Comparison of ENCODE assay signal across 7 cellular contexts in the genomic region with DNA sequence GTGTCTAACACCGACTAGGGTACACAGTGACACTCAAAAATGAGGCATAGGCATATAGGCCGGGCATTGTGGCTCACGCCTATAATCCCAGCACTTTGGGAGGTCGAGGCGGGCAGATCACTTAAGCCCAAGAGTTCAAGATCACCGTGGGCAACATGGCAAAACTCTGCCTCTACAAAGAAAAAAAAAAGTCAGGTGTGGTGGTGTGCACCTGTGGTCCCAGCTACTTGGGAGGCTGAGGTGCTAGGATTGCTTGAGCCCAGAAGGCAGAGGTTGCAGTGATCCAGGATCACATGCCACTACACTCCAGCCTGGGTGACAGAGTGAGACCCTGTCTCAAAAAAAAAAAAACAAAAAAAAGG. TPM values are rescaled to one million over a fixed set of nuclear protein-coding genes. Genes with fewer than 3 reads are reported as not detected.
A peak's percentile ranks its signal among the peaks of the same experiment; 100 is the strongest.
DNase-seq lines count a peak whose midpoint lies in the region; ATAC-seq, FAIRE-seq and TF ChIP-seq lines count a peak whose summit lies in the region.
"Not testable (repeated sequence)": the region's sequence is repeated elsewhere in the genome, so short reads cannot be mapped to it uniquely, and the experiment has no call there.

No MANE protein-coding gene starts in this region.

- ATAC-seq in foreskin keratinocyte; naive thymus-derived CD4-positive, alpha-beta T cell; stimulated activated effector memory CD8-positive, alpha-beta T cell treated with anti-CD3 and anti-CD28 coated beads, Interleukin-12 subunit alpha, Interleukin-12 subunit beta, amount 100 ng/mL, for 72 hours: not testable (repeated sequence)

- not testable (repeated sequence) for H3K36me3 ChIP-seq in SJSA1; bronchial epithelial cell (ENCODE audit: control insufficient read depth, insufficient read depth, low read length); naive thymus-derived CD4-positive, alpha-beta T cell (ENCODE audit: control insufficient read depth in 2 of 3, insufficient read depth in 3 of 3, low read length in 3 of 3)

- H3K4me1 ChIP-seq in SJSA1 (replicated peaks), result peaks cover 63% of the 10 kb centered on the region
- peaks cover 30% of the 10 kb centered on the region for H3K4me1 ChIP-seq in foreskin keratinocyte
- peaks cover 0 to 11% of the 10 kb centered on the region in 2 donors for H3K4me1 ChIP-seq in naive thymus-derived CD4-positive, alpha-beta T cell (ENCODE audit: control insufficient read depth in 2 of 2, insufficient read depth in 2 of 2, low read length in 2 of 2)

- POLR2A ChIA-PET in naive thymus-derived CD4-positive, alpha-beta T cell (lab: Charles Lee), result not testable (repeated sequence)

- peak overlapping the region; percentile 86 for H3K4me3 Mint-ChIP-seq in HFFc6
- peak overlapping the region; percentile 51 for H3K4me3 Mint-ChIP-seq in activated T-helper 2 cell treated with anti-CD3 and anti-CD28 coated beads, Interferon-gamma antibody, Interleukin-2, Interleukin-4, amounts not matched to agents 10 μg/mL and 5 μg/mL and 100 μg/mL, durations not matched to agents 14 hours and 24 hours and 36 hours (ENCODE audit: low read depth)
- peak overlapping the region in 6 of 10 donors; percentile 39 to 77 (median 54) for H3K4me3 Mint-ChIP-seq in naive thymus-derived CD4-positive, alpha-beta T cell
- peak overlapping the region; percentile 63 for H3K4me3 Mint-ChIP-seq in stimulated activated effector memory CD8-positive, alpha-beta T cell treated with anti-CD3 and anti-CD28 coated beads, Interleukin-12 subunit alpha, Interleukin-12 subunit beta, amount 100 ng/mL, for 72 hours

- CTCF ChIA-PET in naive thymus-derived CD4-positive, alpha-beta T cell (lab: Charles Lee), result not testable (repeated sequence)

- H3K27me3 ChIP-seq in SJSA1 (replicated peaks); bronchial epithelial cell (ENCODE audit: control insufficient read depth, insufficient read depth, low read length); foreskin keratinocyte; naive thymus-derived CD4-positive, alpha-beta T cell (ENCODE audit: control insufficient read depth in 2 of 2, insufficient read depth in 2 of 2, low read length in 2 of 2): not testable (repeated sequence)

- H3K9me3 Mint-ChIP-seq in HFFc6, result peaks cover 13% of the 10 kb centered on the region
- not testable (repeated sequence) for H3K9me3 Mint-ChIP-seq in activated T-helper 2 cell treated with anti-CD3 and anti-CD28 coated beads, Interferon-gamma antibody, Interleukin-2, Interleukin-4, amounts not matched to agents 10 μg/mL and 5 μg/mL and 100 μg/mL, durations not matched to agents 14 hours and 24 hours and 36 hours; naive thymus-derived CD4-positive, alpha-beta T cell; stimulated activated effector memory CD8-positive, alpha-beta T cell treated with anti-CD3 and anti-CD28 coated beads, Interleukin-12 subunit alpha, Interleukin-12 subunit beta, amount 100 ng/mL, for 72 hours

- peaks cover 18% of the 10 kb centered on the region; the same call in 1 of the 2 replicates for H3K36me3 Mint-ChIP-seq in HFFc6 (ENCODE audit: low read depth)
- peaks cover 11% of the 10 kb centered on the region for H3K36me3 Mint-ChIP-seq in activated T-helper 2 cell treated with anti-CD3 and anti-CD28 coated beads, Interferon-gamma antibody, Interleukin-2, Interleukin-4, amounts not matched to agents 10 μg/mL and 5 μg/mL and 100 μg/mL, durations not matched to agents 14 hours and 24 hours and 36 hours (ENCODE audit: low read depth)
- not testable (repeated sequence) for H3K36me3 Mint-ChIP-seq in naive thymus-derived CD4-positive, alpha-beta T cell; stimulated activated effector memory CD8-positive, alpha-beta T cell treated with anti-CD3 and anti-CD28 coated beads, Interleukin-12 subunit alpha, Interleukin-12 subunit beta, amount 100 ng/mL, for 72 hours

- H3K27ac ChIP-seq in SJSA1 (peak overlapping the region; percentile 98), foreskin keratinocyte (peak overlapping the region; percentile 99)
- not testable (repeated sequence) for H3K27ac ChIP-seq in naive thymus-derived CD4-positive, alpha-beta T cell (ENCODE audit: low read depth, low read length)

- not testable (repeated sequence) for DNase-seq in HFFc6; SJSA1 (ENCODE audit: low read depth in 1 of 2, low spot score in 2 of 2); activated T-helper 2 cell treated with anti-CD3 and anti-CD28 coated beads, Interferon-gamma antibody, Interleukin-2, Interleukin-4, amounts not matched to agents 10 μg/mL and 5 μg/mL and 100 μg/mL, durations not matched to agents 14 hours and 24 hours and 36 hours (ENCODE audit: low spot score); bronchial epithelial cell (ENCODE audit: low read depth); foreskin keratinocyte; naive thymus-derived CD4-positive, alpha-beta T cell; stimulated activated effector memory CD8-positive, alpha-beta T cell treated with anti-CD3 and anti-CD28 coated beads, Interleukin-12 subunit alpha, Interleukin-12 subunit beta, amount 100 ng/mL, for 72 hours (ENCODE audit: low spot score in 2 of 2)

- peaks cover 67% of the 10 kb centered on the region for H3K4me1 Mint-ChIP-seq in HFFc6 (ENCODE audit: low read depth)
- H3K4me1 Mint-ChIP-seq in activated T-helper 2 cell treated with anti-CD3 and anti-CD28 coated beads, Interferon-gamma antibody, Interleukin-2, Interleukin-4, amounts not matched to agents 10 μg/mL and 5 μg/mL and 100 μg/mL, durations not matched to agents 14 hours and 24 hours and 36 hours (ENCODE audit: low read depth), result peaks cover 46% of the 10 kb centered on the region
- H3K4me1 Mint-ChIP-seq in naive thymus-derived CD4-positive, alpha-beta T cell, result peaks cover 11 to 44% (median 19%) of the 10 kb centered on the region in 7 donors
- peaks cover 52% of the 10 kb centered on the region for H3K4me1 Mint-ChIP-seq in stimulated activated effector memory CD8-positive, alpha-beta T cell treated with anti-CD3 and anti-CD28 coated beads, Interleukin-12 subunit alpha, Interleukin-12 subunit beta, amount 100 ng/mL, for 72 hours

- H3K4me3 ChIP-seq in SJSA1 (peak overlapping the region; percentile 6), bronchial epithelial cell (ENCODE audit: low read depth, low read length) (peak overlapping the region; percentile 1)
- peak overlapping the region; percentile 48 for H3K4me3 ChIP-seq in naive thymus-derived CD4-positive, alpha-beta T cell (ENCODE audit: low read length)

- intact Hi-C loops in activated T-helper 2 cell treated with anti-CD3 and anti-CD28 coated beads, Interferon-gamma antibody, Interleukin-2, Interleukin-4, amounts not matched to agents 10 μg/mL and 5 μg/mL and 100 μg/mL, durations not matched to agents 14 hours and 24 hours and 36 hours (cut with micrococcal nuclease), result loop anchor here (1.0 to 5.0 kb wide), 6 partner anchors 24 to 153 kb away; a partner anchor contains a TSS
- intact Hi-C loops in naive thymus-derived CD4-positive, alpha-beta T cell (cut with micrococcal nuclease), result loop anchor here (1.0 kb wide), 3 partner anchors 13 to 44 kb away; a partner anchor contains a TSS

- TF ChIP-seq CTCF in HFFc6 (IDR thresholded peaks at IDR 0.05); bronchial epithelial cell (IDR thresholded peaks at IDR 0.05; ENCODE audit: insufficient read depth, low read length, severe bottlenecking); foreskin keratinocyte (conservative IDR thresholded peaks at IDR 0.05): not testable (repeated sequence)

- H3K9me3 ChIP-seq in SJSA1 (replicated peaks); naive thymus-derived CD4-positive, alpha-beta T cell (ENCODE audit: control insufficient read depth in 2 of 3, low read length in 3 of 3): not testable (repeated sequence)

- H3K27ac Mint-ChIP-seq in HFFc6, result peak overlapping the region; percentile 100
- H3K27ac Mint-ChIP-seq in activated T-helper 2 cell treated with anti-CD3 and anti-CD28 coated beads, Interferon-gamma antibody, Interleukin-2, Interleukin-4, amounts not matched to agents 10 μg/mL and 5 μg/mL and 100 μg/mL, durations not matched to agents 14 hours and 24 hours and 36 hours, result peak overlapping the region; percentile 94
- peak overlapping the region in 8 of 9 donors; percentile 56 to 98 (median 68) for H3K27ac Mint-ChIP-seq in naive thymus-derived CD4-positive, alpha-beta T cell
- H3K27ac Mint-ChIP-seq in stimulated activated effector memory CD8-positive, alpha-beta T cell treated with anti-CD3 and anti-CD28 coated beads, Interleukin-12 subunit alpha, Interleukin-12 subunit beta, amount 100 ng/mL, for 72 hours, result peak overlapping the region; percentile 94

- not testable (repeated sequence) for FAIRE-seq in bronchial epithelial cell (lab: Jason Lieb, UNC)

- H3K27me3 Mint-ChIP-seq in HFFc6 (ENCODE audit: insufficient read depth); activated T-helper 2 cell treated with anti-CD3 and anti-CD28 coated beads, Interferon-gamma antibody, Interleukin-2, Interleukin-4, amounts not matched to agents 10 μg/mL and 5 μg/mL and 100 μg/mL, durations not matched to agents 14 hours and 24 hours and 36 hours (ENCODE audit: low read depth); naive thymus-derived CD4-positive, alpha-beta T cell: not testable (repeated sequence)

RNA-seq across cellular contexts. Expression of a gene that starts 24.7 kb away (rescaled TPM):
- 10 to 100 TPM; 62.1 to 77.0 (median 73.0) TPM for total RNA-seq in HFFc6 (2021; fragmentation: NEBNext Ultra II Directional; extraction: Animal tissue kit (Norgen Biotek cat#: 25700))
- total RNA-seq in SJSA1 (2014; rRNA removed; shearing (Covaris generic)), result 13.6 and 15.4 TPM in 2 replicates
- 116 and 118 TPM in 2 replicates for total RNA-seq in activated T-helper 2 cell treated with anti-CD3 and anti-CD28 coated beads, Interferon-gamma antibody, Interleukin-2, Interleukin-4, amounts not matched to agents 10 μg/mL and 5 μg/mL and 100 μg/mL, durations not matched to agents 14 hours and 24 hours and 36 hours
- total RNA-seq in bronchial epithelial cell, result 18.2 and 37.5 TPM in 2 replicates
- 70.0 and 75.8 TPM in 2 replicates for total RNA-seq in foreskin keratinocyte
- 26.4 and 32.2 TPM in 2 replicates for polyA plus RNA-seq in foreskin keratinocyte
- 10 to 100 TPM; 32.0 to 82.8 (median 43.4) TPM for total RNA-seq in naive thymus-derived CD4-positive, alpha-beta T cell
- 10 to 100 TPM; 10.2 to 13.6 TPM for polyA plus RNA-seq in naive thymus-derived CD4-positive, alpha-beta T cell
